ENCODE assay signal across 11 cellular contexts in the genomic region with DNA sequence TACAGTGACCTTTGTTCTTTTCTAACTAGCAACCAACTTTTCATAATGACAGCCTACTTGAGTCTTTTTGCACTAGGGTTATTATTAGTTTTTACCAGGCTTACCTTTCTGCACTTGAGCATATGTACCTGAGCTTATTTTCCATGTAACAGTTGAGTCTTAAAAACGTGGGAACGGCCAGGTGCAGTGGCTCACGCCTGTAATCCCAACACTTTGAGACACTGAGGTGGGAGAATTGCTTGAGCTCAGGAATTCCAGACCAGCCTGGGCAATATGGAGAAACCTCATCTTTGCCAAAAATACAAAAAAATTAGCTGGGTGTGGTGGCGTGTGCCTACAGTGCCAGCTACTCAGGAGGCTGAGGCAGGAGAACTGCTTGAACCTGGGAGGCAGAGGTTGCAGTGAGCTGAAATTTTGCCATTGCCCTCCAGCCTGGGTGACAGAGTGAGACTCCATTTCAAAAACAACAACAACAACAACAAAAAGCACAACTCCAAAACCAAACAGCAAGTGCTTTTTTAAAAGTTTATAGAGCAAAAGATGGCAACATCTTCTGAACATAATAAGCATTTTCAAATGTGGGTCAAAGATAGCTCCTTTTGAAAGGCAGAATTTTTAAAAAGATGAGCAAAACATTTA. TPM values are rescaled to one million over a fixed set of nuclear protein-coding genes. Genes with fewer than 3 reads are reported as not detected.
DNase-seq lines count a peak whose midpoint lies in the region; ATAC-seq and TF ChIP-seq lines count a peak whose summit lies in the region.
"Had no signal": no experiment of that assay in that cellular context is flagged by ENCODE, and none has a peak within 500 bp of the region (broad histone marks: within the 10 kb centered on the region; RNA-seq: fewer than 3 reads in every experiment).

No MANE protein-coding gene starts in this region.

- WGBS in hepatocyte (ENCODE audit: low lambda C conversion rate, missing lambda C conversion rate) = 78% methylated on average over 4 of the region's 4 CpGs

- DNase-seq in DMS53 (lab: John Stamatoyannopoulos, UW) = peak; percentile 47
- DNase-seq in RWPE2 (ENCODE audit: low spot score) = no peak
- DNase-seq in hepatocyte (ENCODE audit: low spot score) = no peak
- DNase-seq in NCI-H226 = no peak
- DNase-seq in cortex of kidney (lab: John Stamatoyannopoulos, UW) = no peak
- DNase-seq: stimulated activated CD4-positive, alpha-beta T cell treated with anti-CD3 and anti-CD28 coated beads, Interleukin-4, amount 100 ng/mL, for 24 hours; stimulated activated naive B cell treated with anti-CD40 and anti-IgM and Interleukin-4, amounts not matched to agents 10 μg/mL and 1 μg/mL and 100 μg/mL, for 72 hours had no signal

- H4K20me1 ChIP-seq in hepatocyte (ENCODE audit: insufficient read depth, poor library complexity, severe bottlenecking) = no peaks in the 10 kb centered on the region

- no peaks in the 10 kb centered on the region for H3K36me3 ChIP-seq in RWPE2 (ENCODE audit: low read depth)
- H3K36me3 ChIP-seq in hepatocyte (replicated peaks; ENCODE audit: insufficient read depth, low read depth) = no peaks in the 10 kb centered on the region
- no peaks in the 10 kb centered on the region for H3K36me3 ChIP-seq in skeletal muscle tissue (ENCODE audit: control insufficient read depth in 3 of 3, insufficient read depth in 3 of 3, low read length in 3 of 3)
- H3K36me3 ChIP-seq: ovary had no signal

- H3K4me3 ChIP-seq in RWPE2 (ENCODE audit: severe bottlenecking) (no peak overlapping the region), hepatocyte (no peak overlapping the region), skeletal muscle tissue (ENCODE audit: low read length in 3 of 3) (no peak overlapping the region)
- H3K4me3 ChIP-seq: ovary had no signal

- H3K4me1 ChIP-seq in RWPE2 (ENCODE audit: insufficient read depth, poor library complexity, severe bottlenecking) (peaks cover 20% of the 10 kb centered on the region), hepatocyte (ENCODE audit: insufficient read depth) (peaks cover 32% of the 10 kb centered on the region), skeletal muscle tissue (ENCODE audit: control insufficient read depth in 3 of 3, insufficient read depth in 3 of 3, low read length in 3 of 3) (peaks cover 8 to 16% (median 14%) of the 10 kb centered on the region in 3 donors)

- H3K27me3 ChIP-seq in RWPE2 (ENCODE audit: insufficient read depth, poor library complexity, severe bottlenecking) (no peaks in the 10 kb centered on the region), hepatocyte (no peaks in the 10 kb centered on the region), skeletal muscle tissue (ENCODE audit: control insufficient read depth in 3 of 3, insufficient read depth in 3 of 3, low read length in 3 of 3) (no peaks in the 10 kb centered on the region)
- H3K27me3 ChIP-seq: ovary had no signal

- no peak overlapping the region for H3K4me2 ChIP-seq in hepatocyte

- no peak overlapping the region for H3K9ac ChIP-seq in skeletal muscle tissue (ENCODE audit: low read depth in 1 of 3, low read length in 3 of 3)

- no peaks in the 10 kb centered on the region for H3K9me2 ChIP-seq in hepatocyte (replicated peaks; ENCODE audit: insufficient read depth)

- H3K9me3 ChIP-seq in RWPE2 (ENCODE audit: severe bottlenecking) (no peaks in the 10 kb centered on the region), hepatocyte (ENCODE audit: low read depth) (no peaks in the 10 kb centered on the region), skeletal muscle tissue (ENCODE audit: control insufficient read depth in 3 of 3, low read length in 3 of 3) (no peaks in the 10 kb centered on the region)
- H3K9me3 ChIP-seq: ovary had no signal

- TF ChIP-seq CTCF in RWPE2 (IDR thresholded peaks at IDR 0.05; ENCODE audit: poor library complexity, severe bottlenecking) (no peak), hepatocyte (IDR thresholded peaks at IDR 0.05; ENCODE audit: poor library complexity) (no peak)

- H3K27ac ChIP-seq in RWPE2 (ENCODE audit: poor library complexity, severe bottlenecking) (peak overlapping the region; percentile 58), hepatocyte (peak overlapping the region; percentile 1), skeletal muscle tissue (ENCODE audit: low read depth, low read length) (peak overlapping the region; percentile 38)
- H3K27ac ChIP-seq: ovary had no signal

- H3K79me2 ChIP-seq in hepatocyte = no peaks in the 10 kb centered on the region

- ATAC-seq in RWPE2 (ENCODE audit: low read depth) (no peak), HG03159 (IDR thresholded peaks at IDR 0.05; ENCODE audit: unreplicated experiment) (no peak), GM21423 (IDR thresholded peaks at IDR 0.05; ENCODE audit: unreplicated experiment) (no peak)

- H2AFZ ChIP-seq in hepatocyte = no peak overlapping the region

RNA-seq across cellular contexts. Expression of a gene that starts 57.1 kb away (rescaled TPM):
- total RNA-seq in hepatocyte (not detected in 2 replicates), skeletal muscle tissue (4.2 TPM)
- not detected in 2 replicates for polyA plus RNA-seq in hepatocyte

Comparison
In these comparisons a context has a peak if more than half of its experiments do, and no peak if none do; other contexts are left out.
1. H3K27ac ChIP-seq: peak in every context shown above with its lines; median percentile 58 in RWPE2; 38 in skeletal muscle tissue; 1 in hepatocyte.